In genomic region chr3:94462931-94463330, GRCh38 we compare ENCODE assay signal across 19 cellular contexts.
DNase-seq lines count a peak whose midpoint lies in the region; ATAC-seq and TF ChIP-seq lines count a peak whose summit lies in the region.
"Had no signal": no experiment of that assay in that cellular context is flagged by ENCODE, and none has a peak within 500 bp of the region (broad histone marks: within the 10 kb centered on the region; RNA-seq: fewer than 3 reads in every experiment).

No MANE protein-coding gene starts in this region.

- H3K4me1 ChIP-seq in OCI-LY3 (ENCODE audit: low read length) (no peaks in the 10 kb centered on the region), testis (peaks cover 7% of the 10 kb centered on the region)
- H3K4me1 ChIP-seq: BE2C, Caco-2 had no signal

- 43 to 49% methylated on average over 2 of the region's 2 CpGs for WGBS in testis, 2 donors

- no peak overlapping the region for H3K9ac ChIP-seq in OCI-LY3 (ENCODE audit: low read length)
- H3K9ac ChIP-seq: BLaER1 had no signal

- H3K27ac ChIP-seq in OCI-LY3 (ENCODE audit: low read length), result no peak overlapping the region
- H3K27ac ChIP-seq in testis, result peak overlapping the region in 1 of 2 donors; percentile 45
- H3K27ac ChIP-seq: BLaER1 had no signal

- H3K9me3 ChIP-seq in OCI-LY3 (ENCODE audit: insufficient read depth, low read length) (no peaks in the 10 kb centered on the region), testis (no peaks in the 10 kb centered on the region)
- H3K9me3 ChIP-seq: BE2C, BLaER1, Caco-2 had no signal

- intact Hi-C loops in testis (cut with DNase I; ENCODE audit: low total_unique reads), result no loop called here

- no peak overlapping the region for H3K4me3 Mint-ChIP-seq in natural killer cell treated with Interleukin-12 subunit alpha and Interleukin-12 subunit beta and Interleukin-15 and Interleukin-18, amount 100 ng/mL, for 72 hours
- H3K4me3 Mint-ChIP-seq: CD14-positive monocyte; CD4-positive, alpha-beta memory T cell; CD4-positive, CD25-positive, alpha-beta regulatory T cell; CD8-positive, alpha-beta memory T cell had no signal

- no peak overlapping the region for H3K27ac Mint-ChIP-seq in natural killer cell treated with Interleukin-12 subunit alpha and Interleukin-12 subunit beta and Interleukin-15 and Interleukin-18, amount 100 ng/mL, for 72 hours
- H3K27ac Mint-ChIP-seq: CD14-positive monocyte; CD4-positive, alpha-beta memory T cell; CD4-positive, CD25-positive, alpha-beta regulatory T cell; CD8-positive, alpha-beta memory T cell had no signal

- no peaks in the 10 kb centered on the region for H3K79me2 ChIP-seq in OCI-LY3 (ENCODE audit: low read length)

- ATAC-seq in natural killer cell treated with Interleukin-12 subunit alpha and Interleukin-12 subunit beta and Interleukin-15 and Interleukin-18, amount 100 ng/mL, for 72 hours, result no peak
- ATAC-seq in HG02610 (IDR thresholded peaks at IDR 0.05; ENCODE audit: unreplicated experiment), result no peak

- DNase-seq in foreskin melanocyte (peak; percentile 3), testis (peak; percentile 79), inferior parietal cortex (ENCODE audit: extremely low spot score) (no peak)
- no peak for DNase-seq in natural killer cell treated with Interleukin-12 subunit alpha and Interleukin-12 subunit beta and Interleukin-15 and Interleukin-18, amount 100 ng/mL, for 72 hours (ENCODE audit: low spot score)
- DNase-seq: 8988T; ACHN; BE2C; C1 segment of cervical spinal cord; Caco-2; Calu3; CD4-positive, alpha-beta memory T cell; CD4-positive, CD25-positive, alpha-beta regulatory T cell; CD8-positive, alpha-beta memory T cell; DMS79 treated with DMSO at 0.1 percent for 48 hours; GF-D8 had no signal

- H3K36me3 ChIP-seq in OCI-LY3 (replicated peaks; ENCODE audit: low read depth, low read length), result no peaks in the 10 kb centered on the region
- no peaks in the 10 kb centered on the region for H3K36me3 ChIP-seq in testis (ENCODE audit: low read depth, missing control alignments)
- H3K36me3 ChIP-seq: BE2C, BLaER1 had no signal

- no peaks in the 10 kb centered on the region for H3K27me3 Mint-ChIP-seq in natural killer cell treated with Interleukin-12 subunit alpha and Interleukin-12 subunit beta and Interleukin-15 and Interleukin-18, amount 100 ng/mL, for 72 hours
- H3K27me3 Mint-ChIP-seq: CD4-positive, alpha-beta memory T cell; CD4-positive, CD25-positive, alpha-beta regulatory T cell; CD8-positive, alpha-beta memory T cell had no signal

- H3K4me1 Mint-ChIP-seq in natural killer cell treated with Interleukin-12 subunit alpha and Interleukin-12 subunit beta and Interleukin-15 and Interleukin-18, amount 100 ng/mL, for 72 hours (ENCODE audit: low read depth in 2 of 2), result no peaks in the 10 kb centered on the region
- H3K4me1 Mint-ChIP-seq: CD14-positive monocyte; CD4-positive, alpha-beta memory T cell; CD4-positive, CD25-positive, alpha-beta regulatory T cell; CD8-positive, alpha-beta memory T cell had no signal

- H3K9me3 Mint-ChIP-seq in natural killer cell treated with Interleukin-12 subunit alpha and Interleukin-12 subunit beta and Interleukin-15 and Interleukin-18, amount 100 ng/mL, for 72 hours, result peaks cover 20% of the 10 kb centered on the region

- no peak for TF ChIP-seq CTCF in OCI-LY3 (IDR thresholded peaks at IDR 0.05; ENCODE audit: low read depth, low read length)
- no peak for TF ChIP-seq CTCF in testis (IDR thresholded peaks at IDR 0.05)

- no peak overlapping the region for H3K4me3 ChIP-seq in OCI-LY3 (ENCODE audit: low read length)
- no peak overlapping the region for H3K4me3 ChIP-seq in testis
- H3K4me3 ChIP-seq: BLaER1 had no signal

- H3K4me2 ChIP-seq in OCI-LY3 (ENCODE audit: low read length), result no peak overlapping the region
- H3K4me2 ChIP-seq: BLaER1 had no signal

- no peak for TF ChIP-seq POLR2A in testis (IDR thresholded peaks at IDR 0.05)

- H3K36me3 Mint-ChIP-seq in natural killer cell treated with Interleukin-12 subunit alpha and Interleukin-12 subunit beta and Interleukin-15 and Interleukin-18, amount 100 ng/mL, for 72 hours, result no peaks in the 10 kb centered on the region
- H3K36me3 Mint-ChIP-seq: CD14-positive monocyte; CD4-positive, alpha-beta memory T cell; CD4-positive, CD25-positive, alpha-beta regulatory T cell; CD8-positive, alpha-beta memory T cell had no signal

- H4K20me1 ChIP-seq in OCI-LY3 (ENCODE audit: insufficient read depth, low read length), result no peaks in the 10 kb centered on the region
- H4K20me1 ChIP-seq: BLaER1 had no signal

- H2AFZ ChIP-seq in OCI-LY3 (ENCODE audit: low read depth, low read length), result peak overlapping the region; percentile 42

- H3K27me3 ChIP-seq in OCI-LY3 (ENCODE audit: low read depth, low read length) (no peaks in the 10 kb centered on the region), testis (no peaks in the 10 kb centered on the region)
- H3K27me3 ChIP-seq: BE2C, BLaER1 had no signal

Comparison
In these comparisons a context has a peak if more than half of its experiments do, and no peak if none do; other contexts are left out.
1. DNase-seq: peak in foreskin melanocyte (single experiment) and testis (single experiment); none in natural killer cell treated with Interleukin-12 subunit alpha and Interleukin-12 subunit beta and Interleukin-15 and Interleukin-18, amount 100 ng/mL, for 72 hours (single experiment) and inferior parietal cortex (single experiment).